ENCODE assay signal across 8 cellular contexts in genomic region chr3:33717866-33718594, GRCh38. TPM values are rescaled to one million over a fixed set of nuclear protein-coding genes. Genes with fewer than 3 reads are reported as not detected.
DNase-seq lines count a peak whose midpoint lies in the region; ATAC-seq and TF ChIP-seq lines count a peak whose summit lies in the region.

CLASP2 (minus strand) TSS chr3:33718254; CDS start chr3:33718002, 252 bp downstream.

- peak within 1 kb of the TSS; percentile 35 for H2AFZ ChIP-seq in smooth muscle cell (ENCODE audit: low read depth)

- 1% methylated on average over 52 of the region's 68 CpGs for WGBS in smooth muscle cell (ENCODE audit: low lambda C conversion rate)

- H3K4me1 ChIP-seq in A673 (ENCODE audit: insufficient read depth, low read length, poor library complexity, severe bottlenecking) (peaks cover 17% of the 10 kb centered on the region), breast epithelium (no peaks in the 10 kb centered on the region), smooth muscle cell (ENCODE audit: low read depth) (peaks cover 19% of the 10 kb centered on the region)

- H3K79me2 ChIP-seq in smooth muscle cell (ENCODE audit: low read depth) = peaks cover 43% of the 10 kb centered on the region

- H3K9ac ChIP-seq in smooth muscle cell (ENCODE audit: low read depth) = peak within 1 kb of the TSS; percentile 99

- BruUV-seq in A673 (replicated peaks; lab: Mats Ljungman, UMichigan) = no TSS peak

- H3K36me3 ChIP-seq in A673 (ENCODE audit: insufficient read depth, low read length, poor library complexity, severe bottlenecking) (no peaks in the 10 kb centered on the region), breast epithelium (no peaks in the 10 kb centered on the region), smooth muscle cell (ENCODE audit: low read depth) (no peaks in the 10 kb centered on the region)

- H3K27me3 ChIP-seq in A673 (replicated peaks; ENCODE audit: insufficient read depth, low read depth, low read length, poor library complexity) (no peaks in the 10 kb centered on the region), breast epithelium (no peaks in the 10 kb centered on the region), smooth muscle cell (ENCODE audit: low read depth) (no peaks in the 10 kb centered on the region)

- H4K20me1 ChIP-seq in smooth muscle cell (ENCODE audit: low read depth) = peaks cover 39% of the 10 kb centered on the region

- peaks cover 1% of the 10 kb centered on the region for H3F3A ChIP-seq in smooth muscle cell (ENCODE audit: low read depth)

- H3K27ac ChIP-seq in A673 (ENCODE audit: low read depth, low read length, poor library complexity, severe bottlenecking) = peak within 1 kb of the TSS; percentile 95
- H3K27ac ChIP-seq in VCaP = peak within 1 kb of the TSS; percentile 92
- H3K27ac ChIP-seq in breast epithelium = peak within 1 kb of the TSS; percentile 99
- peak within 1 kb of the TSS; percentile 96 for H3K27ac ChIP-seq in smooth muscle cell (ENCODE audit: low read depth)

- intact Hi-C loops in A673 (cut with micrococcal nuclease; ENCODE audit: unreplicated experiment) = loop anchor here (2.0 to 10.0 kb wide), 2 partner anchors 81 to 583 kb away; no protein-coding TSS in a partner anchor
- intact Hi-C loops in breast epithelium (cut with DNase I; ENCODE audit: low total_unique reads) = no loop called here

- peak; percentile 97 for ATAC-seq in GM18867 (IDR thresholded peaks at IDR 0.05; ENCODE audit: unreplicated experiment)
- ATAC-seq in HG03097 (IDR thresholded peaks at IDR 0.05; ENCODE audit: low FRiP score, unreplicated experiment) = peak; percentile 88

- H3K4me2 ChIP-seq in smooth muscle cell = peak within 1 kb of the TSS; percentile 92

- H3K9me3 ChIP-seq in A673 (ENCODE audit: low read depth, low read length, poor library complexity, severe bottlenecking) = no peaks in the 10 kb centered on the region
- no peaks in the 10 kb centered on the region for H3K9me3 ChIP-seq in breast epithelium
- H3K9me3 ChIP-seq in smooth muscle cell (replicated peaks; ENCODE audit: low read depth) = no peaks in the 10 kb centered on the region

- TF ChIP-seq CTCF in A673 (conservative IDR thresholded peaks at IDR 0.05; ENCODE audit: low read depth, low read length) (no peak), VCaP (conservative IDR thresholded peaks at IDR 0.05) (peak; percentile 18; the same call in 1 of the 2 replicates), breast epithelium (IDR thresholded peaks at IDR 0.05) (peak in 1 of 3 donors; percentile 5), smooth muscle cell (IDR thresholded peaks at IDR 0.05; ENCODE audit: borderline replicate concordance, insufficient read depth, poor library complexity, severe bottlenecking) (no peak)

- CTCF ChIA-PET in A673 (lab: Charles Lee) = no interaction called here

- no peak for TF ChIP-seq POLR2A in breast epithelium (IDR thresholded peaks at IDR 0.05)

- peak within 1 kb of the TSS; percentile 80 for H3K4me3 ChIP-seq in A673 (ENCODE audit: low read depth, low read length, poor library complexity, severe bottlenecking)
- H3K4me3 ChIP-seq in breast epithelium = peak within 1 kb of the TSS; percentile 90 to 95 (median 91)
- H3K4me3 ChIP-seq in smooth muscle cell = peak within 1 kb of the TSS; percentile 90

- peak; percentile 94 for DNase-seq in A673 (ENCODE audit: low spot score)
- peak; percentile 11 for DNase-seq in NCI-H2196 treated with DMSO at 0.1 percent for 48 hours (lab: John Stamatoyannopoulos, UW; ENCODE audit: unreplicated experiment)
- peak; percentile 72 to 79 for DNase-seq in breast epithelium (ENCODE audit: low spot score in 2 of 2)
- peak; percentile 96 for DNase-seq in iPS-NIHi7 (ENCODE audit: extremely low spot score)
- DNase-seq in smooth muscle cell (lab: John Stamatoyannopoulos, UW; ENCODE audit: unreplicated experiment) = peak; percentile 86

- POLR2A ChIA-PET in A673 (lab: Charles Lee; ENCODE audit: low non-redundant PET) = no interaction called here

RNA-seq across cellular contexts. Expression of gene CLASP2, which starts in this region (rescaled TPM):
- 67.4 and 74.6 TPM in 2 replicates for total RNA-seq in A673 (2021)
- total RNA-seq in breast epithelium = 100 to 1,000 TPM in 1 of 3 donors, 10 to 100 TPM in 2; 57.1 to 108 (median 86.9) TPM
- total RNA-seq in smooth muscle cell = 61.4 and 74.4 TPM in 2 replicates
- polyA plus RNA-seq in smooth muscle cell = 17.9 and 20.9 TPM in 2 replicates

Comparison
In these comparisons a context has a peak if more than half of its experiments do, and no peak if none do; other contexts are left out.
1. Peak in every context shown above with its lines: DNase-seq, ATAC-seq, H3K4me3 ChIP-seq and H3K27ac ChIP-seq.
2. DNase-seq: peak in every context shown above with its lines; median percentile 96 in iPS-NIHi7; 94 in A673; 86 in smooth muscle cell; 76 in breast epithelium; 11 in NCI-H2196 treated with DMSO at 0.1 percent for 48 hours.